Comparison of ENCODE assay signal across 8 cellular contexts in genomic region chr11:95092549-95093324, GRCh38.
DNase-seq lines count a peak whose midpoint lies in the region; ATAC-seq and TF ChIP-seq lines count a peak whose summit lies in the region.

No MANE protein-coding gene starts in this region.

- DNase-seq in DND-41 (no peak), HuH-7.5 (ENCODE audit: low spot score) (peak; percentile 40), hepatic stellate cell (ENCODE audit: low spot score) (peak; percentile 75), COLO668 (lab: John Stamatoyannopoulos, UW; ENCODE audit: unreplicated experiment) (no peak)
- peak; percentile 37 for DNase-seq in activated T-cell treated with anti-CD3 and anti-CD28 coated beads, Interleukin-2, amount 50 U/mL, for 24 hours
- DNase-seq in stimulated activated effector memory CD8-positive, alpha-beta T cell treated with anti-CD3 and anti-CD28 coated beads, Interleukin-12 subunit alpha, Interleukin-12 subunit beta, amount 100 ng/mL, for 72 hours (ENCODE audit: low spot score in 2 of 2), result no peak

- no peaks in the 10 kb centered on the region for H3K36me3 ChIP-seq in DND-41 (ENCODE audit: insufficient read depth, low read length)

- no peaks in the 10 kb centered on the region for H3K27me3 ChIP-seq in DND-41 (ENCODE audit: insufficient read depth, low read length, poor library complexity)

- ATAC-seq in DND-41 (ENCODE audit: insufficient read depth, low read depth) (no peak), GM19035 (IDR thresholded peaks at IDR 0.05; ENCODE audit: unreplicated experiment) (no peak), HG02759 (IDR thresholded peaks at IDR 0.05; ENCODE audit: unreplicated experiment) (no peak)
- peak; percentile 19 for ATAC-seq in stimulated activated effector memory CD8-positive, alpha-beta T cell treated with anti-CD3 and anti-CD28 coated beads, Interleukin-12 subunit alpha, Interleukin-12 subunit beta, amount 100 ng/mL, for 72 hours

- H3K36me3 Mint-ChIP-seq in activated T-cell treated with anti-CD3 and anti-CD28 coated beads, Interleukin-2, amount 50 U/mL, for 24 hours (ENCODE audit: low read depth), result peaks cover 10% of the 10 kb centered on the region
- H3K36me3 Mint-ChIP-seq in stimulated activated effector memory CD8-positive, alpha-beta T cell treated with anti-CD3 and anti-CD28 coated beads, Interleukin-12 subunit alpha, Interleukin-12 subunit beta, amount 100 ng/mL, for 72 hours, result peaks cover 7% of the 10 kb centered on the region

- H3K27me3 Mint-ChIP-seq in activated T-cell treated with anti-CD3 and anti-CD28 coated beads, Interleukin-2, amount 50 U/mL, for 24 hours, result no peaks in the 10 kb centered on the region

- H3K4me3 Mint-ChIP-seq in activated T-cell treated with anti-CD3 and anti-CD28 coated beads, Interleukin-2, amount 50 U/mL, for 24 hours, result no peak overlapping the region
- H3K4me3 Mint-ChIP-seq in stimulated activated effector memory CD8-positive, alpha-beta T cell treated with anti-CD3 and anti-CD28 coated beads, Interleukin-12 subunit alpha, Interleukin-12 subunit beta, amount 100 ng/mL, for 72 hours, result peak overlapping the region; percentile 84

- no peak overlapping the region for H3K4me2 ChIP-seq in DND-41 (ENCODE audit: insufficient read depth, low read length)

- no peak overlapping the region for H2AFZ ChIP-seq in DND-41 (ENCODE audit: low read depth, low read length)

- H3K9me3 Mint-ChIP-seq in activated T-cell treated with anti-CD3 and anti-CD28 coated beads, Interleukin-2, amount 50 U/mL, for 24 hours, result no peaks in the 10 kb centered on the region
- no peaks in the 10 kb centered on the region for H3K9me3 Mint-ChIP-seq in stimulated activated effector memory CD8-positive, alpha-beta T cell treated with anti-CD3 and anti-CD28 coated beads, Interleukin-12 subunit alpha, Interleukin-12 subunit beta, amount 100 ng/mL, for 72 hours

- TF ChIP-seq CTCF in DND-41 (IDR thresholded peaks at IDR 0.05; ENCODE audit: borderline replicate concordance, extremely low read depth, low read length, poor library complexity, severe bottlenecking), result peak; percentile 58

- no peaks in the 10 kb centered on the region for H3K79me2 ChIP-seq in DND-41 (ENCODE audit: insufficient read depth, low read length)

- no peaks in the 10 kb centered on the region for H4K20me1 ChIP-seq in DND-41 (ENCODE audit: insufficient read depth, low read length)

- H3K27ac Mint-ChIP-seq in activated T-cell treated with anti-CD3 and anti-CD28 coated beads, Interleukin-2, amount 50 U/mL, for 24 hours, result peak overlapping the region; percentile 22
- peak overlapping the region; percentile 1 for H3K27ac Mint-ChIP-seq in stimulated activated effector memory CD8-positive, alpha-beta T cell treated with anti-CD3 and anti-CD28 coated beads, Interleukin-12 subunit alpha, Interleukin-12 subunit beta, amount 100 ng/mL, for 72 hours

- H3K27ac ChIP-seq in DND-41 (ENCODE audit: low read length), result no peak overlapping the region

- H3K9ac ChIP-seq in DND-41 (ENCODE audit: low read depth, low read length), result no peak overlapping the region

- H3K4me3 ChIP-seq in DND-41 (ENCODE audit: low read depth in 1 of 2, low read length in 2 of 2), result no peak overlapping the region

- H3K4me1 Mint-ChIP-seq in activated T-cell treated with anti-CD3 and anti-CD28 coated beads, Interleukin-2, amount 50 U/mL, for 24 hours (ENCODE audit: low read depth), result peaks cover 77% of the 10 kb centered on the region
- H3K4me1 Mint-ChIP-seq in stimulated activated effector memory CD8-positive, alpha-beta T cell treated with anti-CD3 and anti-CD28 coated beads, Interleukin-12 subunit alpha, Interleukin-12 subunit beta, amount 100 ng/mL, for 72 hours, result peaks cover 86% of the 10 kb centered on the region

- peaks cover 25% of the 10 kb centered on the region for H3K4me1 ChIP-seq in DND-41 (ENCODE audit: insufficient read depth, low read length)

- no peaks in the 10 kb centered on the region for H3K9me3 ChIP-seq in DND-41 (ENCODE audit: insufficient read depth, low read length, severe bottlenecking)

Comparison
In these comparisons a context has a peak if more than half of its experiments do, and no peak if none do; other contexts are left out.
1. DNase-seq: peak in HuH-7.5 (single experiment), activated T-cell treated with anti-CD3 and anti-CD28 coated beads, Interleukin-2, amount 50 U/mL, for 24 hours (single experiment) and hepatic stellate cell (single experiment); none in DND-41 (single experiment), stimulated activated effector memory CD8-positive, alpha-beta T cell treated with anti-CD3 and anti-CD28 coated beads, Interleukin-12 subunit alpha, Interleukin-12 subunit beta, amount 100 ng/mL, for 72 hours (0 of 2) and COLO668 (single experiment).